Comparison of ENCODE assay signal across 22 cellular contexts in the genomic region with DNA sequence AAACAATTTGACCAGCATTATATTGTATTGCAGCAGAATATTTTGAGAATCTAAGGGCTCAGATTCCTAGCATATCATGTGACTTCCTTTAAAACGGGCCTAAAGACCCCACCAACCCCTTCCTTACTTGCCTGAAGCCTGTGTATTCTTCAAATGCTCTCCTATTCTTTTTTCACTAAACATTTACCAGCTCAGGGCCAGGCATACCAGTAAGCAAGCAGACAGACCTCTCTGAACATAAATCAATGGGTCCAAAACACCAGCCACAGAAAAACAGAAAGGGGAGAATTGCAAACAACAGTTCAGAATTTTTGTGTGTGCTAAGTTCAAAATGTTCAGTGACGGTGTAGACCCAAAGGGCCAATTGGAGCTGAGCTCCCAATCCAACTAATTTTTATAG.
DNase-seq lines count a peak whose midpoint lies in the region; ATAC-seq, FAIRE-seq and TF ChIP-seq lines count a peak whose summit lies in the region.
"Had no signal": no experiment of that assay in that cellular context is flagged by ENCODE, and none has a peak within 500 bp of the region (broad histone marks: within the 10 kb centered on the region; RNA-seq: fewer than 3 reads in every experiment).

No MANE protein-coding gene starts in this region.

- no peaks in the 10 kb centered on the region for H3K9me2 ChIP-seq in GM23248 (ENCODE audit: insufficient read depth)

- no peak overlapping the region for H2BK12ac ChIP-seq in mesenchymal stem cell (ENCODE audit: low read length in 2 of 2)

- peaks cover 36% of the 10 kb centered on the region for H3F3A ChIP-seq in smooth muscle cell (ENCODE audit: low read depth)
- no peaks in the 10 kb centered on the region for H3F3A ChIP-seq in GM23248 (ENCODE audit: insufficient read depth)

- no peak overlapping the region for H3K4ac ChIP-seq in mesenchymal stem cell (ENCODE audit: low read depth in 1 of 2, low read length in 2 of 2)

- no peak for TF ChIP-seq RAD21 in HepG2 (CRISPR knock-in tag; IDR thresholded peaks at IDR 0.05)

- ATAC-seq in HepG2 = peak; percentile 96
- ATAC-seq: A549; CD8-positive, alpha-beta T cell had no signal

- H3K14ac ChIP-seq in mesenchymal stem cell (ENCODE audit: low read length in 2 of 2) = no peak overlapping the region

- FAIRE-seq in HepG2 (lab: Jason Lieb, UNC) = peak; percentile 89
- FAIRE-seq: A549, D721Med, G401.6, GM12891, GM19239 had no signal

- DNase-seq in HepG2 (ENCODE audit: low spot score) (peak; percentile 59), mesenchymal stem cell (no peak), smooth muscle cell (lab: John Stamatoyannopoulos, UW; ENCODE audit: unreplicated experiment) (no peak), NCI-H1105 (lab: John Stamatoyannopoulos, UW) (no peak), NCI-H1694 (lab: John Stamatoyannopoulos, UW) (no peak), GM23248 (no peak)
- DNase-seq: AML-193; Caco-2; Calu3; CD4-positive, alpha-beta T cell; CD8-positive, alpha-beta T cell; DMS79 treated with DMSO at 0.1 percent for 48 hours; GF-D8 had no signal

- BruUV-seq in HepG2 (replicated peaks; lab: Mats Ljungman, UMichigan) = no TSS peak

- POLR2A ChIA-PET in HepG2 (lab: Yijun Ruan, JAX) = interaction anchor here (0.7 to 1.4 kb wide), 3 partner anchors 16 to 205 kb away, joined by 3 to 7 read pairs (median 5); no protein-coding TSS in a partner anchor

- H3K27me3 ChIP-seq in HepG2 (ENCODE audit: control insufficient read depth in 1 of 2, insufficient read depth in 2 of 2, low read length in 2 of 2) (no peaks in the 10 kb centered on the region), mesenchymal stem cell (ENCODE audit: control insufficient read depth in 1 of 2, insufficient read depth in 1 of 2, low read length in 2 of 2) (no peaks in the 10 kb centered on the region), smooth muscle cell (ENCODE audit: low read depth) (no peaks in the 10 kb centered on the region), GM23248 (replicated peaks; ENCODE audit: insufficient read depth) (no peaks in the 10 kb centered on the region)
- H3K27me3 ChIP-seq: BLaER1 treated with 17β-estradiol and CSF1 and Interleukin-3, amounts not matched to agents 10 nM and 100 nM had no signal

- no peak overlapping the region for H2BK5ac ChIP-seq in mesenchymal stem cell (ENCODE audit: low read depth, low read length, poor library complexity, severe bottlenecking)

- no peaks in the 10 kb centered on the region for H3K79me1 ChIP-seq in mesenchymal stem cell (replicated peaks; ENCODE audit: low read length, poor library complexity, severe bottlenecking)

- H3K4me3 ChIP-seq in HepG2 (replicated peaks in 1 of 3; ENCODE audit: insufficient read depth in 1 of 3, low read depth in 2 of 3, low read length in 3 of 3) (no peak overlapping the region), mesenchymal stem cell (ENCODE audit: insufficient read depth in 1 of 2, low read depth in 1 of 2, low read length in 2 of 2) (no peak overlapping the region), smooth muscle cell (no peak overlapping the region), GM23248 (no peak overlapping the region)
- H3K4me3 ChIP-seq: A549; BLaER1 treated with 17β-estradiol and CSF1 and Interleukin-3, amounts not matched to agents 10 nM and 100 nM had no signal

- TF ChIP-seq POLR2A in HepG2 (IDR thresholded peaks at IDR 0.05; ENCODE audit: insufficient read depth in 1 of 2, low read depth in 2 of 2, low read length in 2 of 2) = no peak

- H3K4me2 ChIP-seq in HepG2 (ENCODE audit: low read depth, low read length) (peak overlapping the region; percentile 28; the same call in 1 of the 2 replicates), mesenchymal stem cell (ENCODE audit: low read length, poor library complexity, severe bottlenecking) (no peak overlapping the region), smooth muscle cell (peak overlapping the region; percentile 63), GM23248 (ENCODE audit: unreplicated experiment) (no peak overlapping the region)
- H3K4me2 ChIP-seq: A549; BLaER1 treated with 17β-estradiol and CSF1 and Interleukin-3, amounts not matched to agents 10 nM and 100 nM had no signal

- H3K23ac ChIP-seq in mesenchymal stem cell (ENCODE audit: low read length in 2 of 2) = no peak overlapping the region

- peak overlapping the region; percentile 7 for H4K8ac ChIP-seq in mesenchymal stem cell (ENCODE audit: low read length)

- TF ChIP-seq CTCF in HepG2 (CRISPR knock-in tag; IDR thresholded peaks at IDR 0.05) (no peak), smooth muscle cell (IDR thresholded peaks at IDR 0.05; ENCODE audit: borderline replicate concordance, insufficient read depth, poor library complexity, severe bottlenecking) (no peak)

- H2AFZ ChIP-seq in HepG2 (ENCODE audit: low read length) = no peak overlapping the region
- no peak overlapping the region for H2AFZ ChIP-seq in mesenchymal stem cell (ENCODE audit: low read depth, low read length)
- H2AFZ ChIP-seq in smooth muscle cell (ENCODE audit: low read depth) = no peak overlapping the region
- no peak overlapping the region for H2AFZ ChIP-seq in GM23248

- H3K9me3 ChIP-seq in KOPT-K1 (ENCODE audit: insufficient read depth, low read length, poor library complexity, severe bottlenecking) (no peaks in the 10 kb centered on the region), HepG2 (ENCODE audit: low read length) (no peaks in the 10 kb centered on the region), mesenchymal stem cell (ENCODE audit: control insufficient read depth, low read length) (no peaks in the 10 kb centered on the region), smooth muscle cell (replicated peaks; ENCODE audit: low read depth) (no peaks in the 10 kb centered on the region), GM23248 (ENCODE audit: low read depth) (no peaks in the 10 kb centered on the region)
- H3K9me3 ChIP-seq: A549, Caco-2 had no signal

- WGBS in HepG2 (ENCODE audit: low lambda C conversion rate) = 2% methylated on average over 2 of the region's 2 CpGs
- WGBS in mesenchymal stem cell = 50% methylated on average over 2 of the region's 2 CpGs
- 44% methylated on average over 2 of the region's 2 CpGs for WGBS in smooth muscle cell (ENCODE audit: low lambda C conversion rate)
- 45 to 53% methylated on average over 2 of the region's 2 CpGs for WGBS in GM23248 (ENCODE audit: low coverage in 1 of 2, low lambda C conversion rate in 2 of 2, missing lambda C conversion rate in 2 of 2), 2 experiments

- H2BK120ac ChIP-seq in mesenchymal stem cell (ENCODE audit: low read depth, low read length) = no peak overlapping the region

- H3K79me2 ChIP-seq in HepG2 (ENCODE audit: insufficient read depth, low read length) (no peaks in the 10 kb centered on the region), smooth muscle cell (ENCODE audit: low read depth) (no peaks in the 10 kb centered on the region), GM23248 (ENCODE audit: insufficient read depth) (no peaks in the 10 kb centered on the region)

- intact Hi-C loops in HepG2 (cut with micrococcal nuclease; ENCODE audit: unreplicated experiment) = loop anchor here (5.0 kb wide), 1 partner anchor 39 kb away; no protein-coding TSS in a partner anchor

- H4K91ac ChIP-seq in mesenchymal stem cell (ENCODE audit: low read length) = no peak overlapping the region

- peak in 1 of 2 experiments; percentile 51; a peak in 2 of 4 replicates for TF ChIP-seq EP300 in HepG2 (IDR thresholded peaks at IDR 0.05; ENCODE audit: low read depth in 2 of 2, low read length in 2 of 2)
- no peak for TF ChIP-seq EP300 in HepG2 (CRISPR knock-in tag; IDR thresholded peaks at IDR 0.05; ENCODE audit: borderline replicate concordance)

- H4K20me1 ChIP-seq in HepG2 (ENCODE audit: insufficient read depth, low read length) (no peaks in the 10 kb centered on the region), smooth muscle cell (ENCODE audit: low read depth) (no peaks in the 10 kb centered on the region), GM23248 (ENCODE audit: insufficient read depth) (no peaks in the 10 kb centered on the region)
- H4K20me1 ChIP-seq: BLaER1 treated with 17β-estradiol and CSF1 and Interleukin-3, amounts not matched to agents 10 nM and 100 nM had no signal

- no peak overlapping the region for H3K18ac ChIP-seq in mesenchymal stem cell (ENCODE audit: low read depth in 1 of 2, low read length in 2 of 2)

- in situ Hi-C loops in HepG2 (cut with HindIII; ENCODE audit: extremely low pct_ligation_motif_present, low pct_unique_long_range_greater_than_20kb) = no loop called here
- in situ Hi-C loops in GM23248 (cut with MboI) = no loop called here

- H2AK5ac ChIP-seq in mesenchymal stem cell (ENCODE audit: low read length, severe bottlenecking) = no peak overlapping the region

- CTCF ChIA-PET in HepG2 (lab: Yijun Ruan, JAX; ENCODE audit: low intra/inter-chr PET ratio, low total read pairs) = no interaction called here

- H3K9ac ChIP-seq in HepG2 (ENCODE audit: insufficient read depth, low read depth, low read length) (no peak overlapping the region), mesenchymal stem cell (ENCODE audit: low read length) (no peak overlapping the region), smooth muscle cell (ENCODE audit: low read depth) (peak overlapping the region; percentile 69), GM23248 (no peak overlapping the region)
- H3K9ac ChIP-seq: BLaER1 treated with 17β-estradiol and CSF1 and Interleukin-3, amounts not matched to agents 10 nM and 100 nM had no signal

- H3K27ac ChIP-seq in KOPT-K1 (ENCODE audit: low read depth, low read length, poor library complexity, severe bottlenecking) = peak overlapping the region; percentile 19
- peak overlapping the region; percentile 59 for H3K27ac ChIP-seq in HepG2 (ENCODE audit: extremely low read length, insufficient read depth, low read length)
- no peak overlapping the region for H3K27ac ChIP-seq in mesenchymal stem cell (ENCODE audit: low read length, poor library complexity, severe bottlenecking)
- peak overlapping the region; percentile 93 for H3K27ac ChIP-seq in smooth muscle cell (ENCODE audit: low read depth)
- no peak overlapping the region for H3K27ac ChIP-seq in GM23248
- H3K27ac ChIP-seq: 22Rv1; A549; BLaER1 treated with 17β-estradiol and CSF1 and Interleukin-3, amounts not matched to agents 10 nM and 100 nM; C4-2B had no signal

- no peak overlapping the region for H2BK15ac ChIP-seq in mesenchymal stem cell (ENCODE audit: low read depth, poor library complexity, severe bottlenecking)

- H3K36me3 ChIP-seq in KOPT-K1 (ENCODE audit: insufficient read depth, low read length) (no peaks in the 10 kb centered on the region), HepG2 (replicated peaks in 1 of 2; ENCODE audit: control insufficient read depth in 1 of 2, insufficient read depth in 2 of 2, low read length in 2 of 2) (no peaks in the 10 kb centered on the region; a peak in 1 of 5 replicates), mesenchymal stem cell (ENCODE audit: control insufficient read depth in 1 of 2, insufficient read depth in 2 of 2, low read depth in 1 of 2, low read length in 2 of 2) (no peaks in the 10 kb centered on the region), smooth muscle cell (ENCODE audit: low read depth) (no peaks in the 10 kb centered on the region), GM23248 (ENCODE audit: low read depth) (no peaks in the 10 kb centered on the region)
- H3K36me3 ChIP-seq: BLaER1 treated with 17β-estradiol and CSF1 and Interleukin-3, amounts not matched to agents 10 nM and 100 nM had no signal

- H3K4me1 ChIP-seq in HepG2 (ENCODE audit: insufficient read depth, low read length) = peaks cover 38% of the 10 kb centered on the region
- no peaks in the 10 kb centered on the region for H3K4me1 ChIP-seq in mesenchymal stem cell (ENCODE audit: control insufficient read depth, insufficient read depth, low read depth, low read length)
- H3K4me1 ChIP-seq in smooth muscle cell (ENCODE audit: low read depth) = peaks cover 9% of the 10 kb centered on the region
- H3K4me1 ChIP-seq in GM23248 (ENCODE audit: insufficient read depth) = no peaks in the 10 kb centered on the region
- H3K4me1 ChIP-seq: A549; BLaER1 treated with 17β-estradiol and CSF1 and Interleukin-3, amounts not matched to agents 10 nM and 100 nM; Caco-2 had no signal

Comparison
In these comparisons a context has a peak if more than half of its experiments do, and no peak if none do; other contexts are left out.
1. H3K27ac ChIP-seq: peak in KOPT-K1 (single experiment), HepG2 (single experiment) and smooth muscle cell (single experiment); none in mesenchymal stem cell (single experiment) and GM23248 (single experiment).
2. H3K4me2 ChIP-seq: peak in HepG2 (single experiment) and smooth muscle cell (single experiment); none in mesenchymal stem cell (single experiment) and GM23248 (single experiment).